ENCODE assay signal across 25 cellular contexts in the genomic region with DNA sequence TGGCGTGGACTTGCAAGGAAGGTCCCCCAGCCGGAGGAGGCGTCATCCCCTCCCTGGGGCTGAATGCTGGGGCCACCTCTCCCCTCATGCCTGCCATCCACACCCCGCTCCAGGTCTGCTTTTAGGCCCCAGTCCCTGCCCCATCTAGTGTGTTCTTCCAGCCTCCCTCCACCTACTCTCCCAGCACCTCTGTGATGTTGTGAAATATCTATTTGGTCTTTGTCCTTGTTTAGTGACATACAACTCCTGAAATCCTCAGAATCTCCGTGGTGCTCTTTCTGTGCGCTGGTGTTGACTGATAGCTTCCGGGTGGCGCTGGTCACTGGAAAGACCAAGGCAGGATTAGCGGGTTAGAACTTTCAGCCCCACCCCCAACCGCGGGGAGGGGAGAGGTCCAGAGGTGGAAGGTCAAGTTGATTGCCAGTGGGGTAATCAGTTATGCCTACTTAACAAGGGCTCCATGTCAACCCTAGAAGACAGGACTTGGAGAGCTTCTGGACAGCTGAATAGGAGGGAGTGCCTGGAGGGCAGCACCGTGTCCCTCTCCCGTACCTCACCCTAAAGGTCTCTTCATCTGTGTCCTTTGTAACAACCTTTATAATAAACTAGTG. TPM values are rescaled to one million over a fixed set of nuclear protein-coding genes. Genes with fewer than 3 reads are reported as not detected.
DNase-seq lines count a peak whose midpoint lies in the region; ATAC-seq, FAIRE-seq and TF ChIP-seq lines count a peak whose summit lies in the region.
"Had no signal": no experiment of that assay in that cellular context is flagged by ENCODE, and none has a peak within 500 bp of the region (broad histone marks: within the 10 kb centered on the region; RNA-seq: fewer than 3 reads in every experiment).

No MANE protein-coding gene starts in this region.

- no peaks in the 10 kb centered on the region for H3K9me3 Mint-ChIP-seq in activated CD8-positive, alpha-beta T cell treated with anti-CD3 and anti-CD28 coated beads, Interleukin-2, amount 10 ng/mL, durations not matched to agents 7 days and 5 days (ENCODE audit: insufficient read depth)
- H3K9me3 Mint-ChIP-seq in activated CD8-positive, alpha-beta T cell treated with anti-CD3 and anti-CD28 coated beads for 36 hours, result no peaks in the 10 kb centered on the region
- H3K9me3 Mint-ChIP-seq: activated CD4-positive, alpha-beta T cell treated with anti-CD3 and anti-CD28 coated beads, Interleukin-2, amount 10 ng/mL, durations not matched to agents 24 days and 14 days; activated naive CD8-positive, alpha-beta T cell treated with anti-CD3 and anti-CD28 coated beads, Interleukin-2, amount 50 U/mL, for 24 hours; neural progenitor cell; stimulated activated naive B cell treated with anti-CD40 and anti-IgM and Interleukin-4, amounts not matched to agents 10 μg/mL and 1 μg/mL and 100 μg/mL, for 72 hours had no signal

- H4K8ac ChIP-seq in IMR-90 (ENCODE audit: low read depth in 2 of 2, low read length in 2 of 2), result no peak overlapping the region

- no peaks in the 10 kb centered on the region for H3K9me3 ChIP-seq in IMR-90 (ENCODE audit: control insufficient read depth, insufficient read depth, low read length)
- H3K9me3 ChIP-seq in hepatocyte (ENCODE audit: low read depth), result no peaks in the 10 kb centered on the region
- H3K9me3 ChIP-seq in skeletal muscle tissue (ENCODE audit: control insufficient read depth in 3 of 3, low read length in 3 of 3), result no peaks in the 10 kb centered on the region
- H3K9me3 ChIP-seq: colonic mucosa, Peyer's patch, testis had no signal

- no peak overlapping the region for H4K5ac ChIP-seq in IMR-90 (ENCODE audit: low read depth, low read length)

- no peak overlapping the region for H3K4me3 ChIP-seq in IMR-90 (ENCODE audit: insufficient read depth, low read depth, low read length)
- H3K4me3 ChIP-seq in hepatocyte, result no peak overlapping the region
- no peak overlapping the region for H3K4me3 ChIP-seq in skeletal muscle tissue (ENCODE audit: low read length in 3 of 3)
- H3K4me3 ChIP-seq: colonic mucosa, neural progenitor cell, Peyer's patch, smooth muscle cell, testis had no signal

- no peak overlapping the region for H3K4ac ChIP-seq in IMR-90 (ENCODE audit: low read depth, low read length)

- peaks cover 37 to 70% of the 10 kb centered on the region in 2 experiments for H3K79me1 ChIP-seq in IMR-90 (ENCODE audit: low read depth in 1 of 2, low read length in 2 of 2)

- H3K9me2 ChIP-seq in hepatocyte (replicated peaks; ENCODE audit: insufficient read depth), result no peaks in the 10 kb centered on the region

- no peak for TF ChIP-seq RAD21 in IMR-90 (IDR thresholded peaks at IDR 0.05; ENCODE audit: low read length)

- H3K4me1 Mint-ChIP-seq in activated CD8-positive, alpha-beta T cell treated with anti-CD3 and anti-CD28 coated beads, Interleukin-2, amount 10 ng/mL, durations not matched to agents 7 days and 5 days (ENCODE audit: low read depth), result peaks cover 27% of the 10 kb centered on the region
- peaks cover 21% of the 10 kb centered on the region for H3K4me1 Mint-ChIP-seq in activated CD8-positive, alpha-beta T cell treated with anti-CD3 and anti-CD28 coated beads for 36 hours (ENCODE audit: low read depth)

- peak overlapping the region; percentile 9 for H3K27ac Mint-ChIP-seq in activated CD8-positive, alpha-beta T cell treated with anti-CD3 and anti-CD28 coated beads, Interleukin-2, amount 10 ng/mL, durations not matched to agents 7 days and 5 days
- H3K27ac Mint-ChIP-seq in activated CD8-positive, alpha-beta T cell treated with anti-CD3 and anti-CD28 coated beads for 36 hours, result no peak overlapping the region
- H3K27ac Mint-ChIP-seq: activated CD4-positive, alpha-beta T cell treated with anti-CD3 and anti-CD28 coated beads, Interleukin-2, amount 10 ng/mL, durations not matched to agents 24 days and 14 days; activated naive CD8-positive, alpha-beta T cell treated with anti-CD3 and anti-CD28 coated beads, Interleukin-2, amount 50 U/mL, for 24 hours; neural progenitor cell had no signal

- no peak overlapping the region for H2BK20ac ChIP-seq in IMR-90 (ENCODE audit: low read depth, low read length)

- dilution Hi-C loops in IMR-90 (cut with HindIII; ENCODE audit: low sequenced_read_pairs, unreplicated experiment), result no loop called here

- no peak overlapping the region for H4K91ac ChIP-seq in IMR-90 (ENCODE audit: insufficient read depth, low read depth, low read length)

- peaks cover 4% of the 10 kb centered on the region for H3K36me3 Mint-ChIP-seq in activated CD8-positive, alpha-beta T cell treated with anti-CD3 and anti-CD28 coated beads, Interleukin-2, amount 10 ng/mL, durations not matched to agents 7 days and 5 days (ENCODE audit: low read depth)
- no peaks in the 10 kb centered on the region for H3K36me3 Mint-ChIP-seq in activated CD8-positive, alpha-beta T cell treated with anti-CD3 and anti-CD28 coated beads for 36 hours (ENCODE audit: low read depth)
- H3K36me3 Mint-ChIP-seq: neural progenitor cell had no signal

- H3K27me3 Mint-ChIP-seq in activated CD8-positive, alpha-beta T cell treated with anti-CD3 and anti-CD28 coated beads, Interleukin-2, amount 10 ng/mL, durations not matched to agents 7 days and 5 days (ENCODE audit: low read depth), result no peaks in the 10 kb centered on the region
- H3K27me3 Mint-ChIP-seq in activated CD8-positive, alpha-beta T cell treated with anti-CD3 and anti-CD28 coated beads for 36 hours, result no peaks in the 10 kb centered on the region
- H3K27me3 Mint-ChIP-seq: activated CD4-positive, alpha-beta T cell treated with anti-CD3 and anti-CD28 coated beads, Interleukin-2, amount 10 ng/mL, durations not matched to agents 24 days and 14 days; activated naive CD8-positive, alpha-beta T cell treated with anti-CD3 and anti-CD28 coated beads, Interleukin-2, amount 50 U/mL, for 24 hours; stimulated activated naive B cell treated with anti-CD40 and anti-IgM and Interleukin-4, amounts not matched to agents 10 μg/mL and 1 μg/mL and 100 μg/mL, for 72 hours had no signal

- H3K36me3 ChIP-seq in IMR-90 (ENCODE audit: control insufficient read depth, insufficient read depth, low read length) (no peaks in the 10 kb centered on the region), hepatocyte (replicated peaks; ENCODE audit: insufficient read depth, low read depth) (no peaks in the 10 kb centered on the region), skeletal muscle tissue (ENCODE audit: control insufficient read depth in 3 of 3, insufficient read depth in 3 of 3, low read length in 3 of 3) (no peaks in the 10 kb centered on the region)
- H3K36me3 ChIP-seq: colonic mucosa, neural progenitor cell, Peyer's patch had no signal

- H3K9ac ChIP-seq in IMR-90 (ENCODE audit: low read depth, low read length) (no peak overlapping the region), skeletal muscle tissue (ENCODE audit: low read depth in 1 of 3, low read length in 3 of 3) (peak overlapping the region in 2 of 3 donors; percentile 11 to 83)
- H3K9ac ChIP-seq: neural progenitor cell had no signal

- H2BK5ac ChIP-seq in IMR-90 (ENCODE audit: low read depth, low read length, poor library complexity, severe bottlenecking), result no peak overlapping the region

- peak overlapping the region; percentile 25 for H2AK9ac ChIP-seq in IMR-90 (replicated peaks; ENCODE audit: low read depth, low read length, poor library complexity)

- CTCF ChIA-PET in activated CD8-positive, alpha-beta T cell treated with anti-CD3 and anti-CD28 coated beads, Interleukin-2, amount 10 ng/mL, durations not matched to agents 7 days and 5 days (lab: Charles Lee), result no interaction called here
- CTCF ChIA-PET in activated CD8-positive, alpha-beta T cell treated with anti-CD3 and anti-CD28 coated beads for 36 hours (lab: Charles Lee), result no interaction called here
- CTCF ChIA-PET in IMR-90 (lab: Yijun Ruan, JAX), result no interaction called here

- H3K27ac ChIP-seq in IMR-90 (ENCODE audit: insufficient read depth, low read length) (no peak overlapping the region), hepatocyte (peak overlapping the region; percentile 56), skeletal muscle tissue (ENCODE audit: low read depth, low read length) (no peak overlapping the region)
- H3K27ac ChIP-seq: colonic mucosa, neural progenitor cell, Peyer's patch, testis had no signal

- intact Hi-C loops in activated CD8-positive, alpha-beta T cell treated with anti-CD3 and anti-CD28 coated beads for 36 hours (cut with micrococcal nuclease), result no loop called here
- intact Hi-C loops in IMR-90 (cut with micrococcal nuclease), result no loop called here

- no peak overlapping the region for H2AFZ ChIP-seq in IMR-90 (replicated peaks; ENCODE audit: low read length, poor library complexity)
- no peak overlapping the region for H2AFZ ChIP-seq in hepatocyte
- H2AFZ ChIP-seq: neural progenitor cell had no signal

- H3K23ac ChIP-seq in IMR-90 (ENCODE audit: low read depth, low read length), result no peak overlapping the region

- H3K4me1 ChIP-seq in IMR-90 (ENCODE audit: control insufficient read depth, insufficient read depth, low read length) (peaks cover 28% of the 10 kb centered on the region), hepatocyte (ENCODE audit: insufficient read depth) (peaks cover 19% of the 10 kb centered on the region), skeletal muscle tissue (ENCODE audit: control insufficient read depth in 3 of 3, insufficient read depth in 3 of 3, low read length in 3 of 3) (peaks cover 40 to 57% (median 52%) of the 10 kb centered on the region in 3 donors)
- H3K4me1 ChIP-seq: neural progenitor cell had no signal

- H3K18ac ChIP-seq in IMR-90 (ENCODE audit: low read depth, low read length), result no peak overlapping the region

- no peak for DNase-seq in activated CD8-positive, alpha-beta T cell treated with anti-CD3 and anti-CD28 coated beads, Interleukin-2, amount 10 ng/mL, durations not matched to agents 7 days and 5 days
- no peak for DNase-seq in activated CD8-positive, alpha-beta T cell treated with anti-CD3 and anti-CD28 coated beads for 36 hours
- DNase-seq in IMR-90, result no peak
- DNase-seq in hepatocyte (ENCODE audit: low spot score), result peak; percentile 58
- DNase-seq in HTR-8/SVneo (ENCODE audit: insufficient read length, low spot score), result no peak
- DNase-seq in H4 (ENCODE audit: low spot score), result no peak
- DNase-seq: 8988T; activated CD4-positive, alpha-beta T cell treated with anti-CD3 and anti-CD28 coated beads, Interleukin-2, amount 10 ng/mL, durations not matched to agents 24 days and 14 days; activated naive CD8-positive, alpha-beta T cell treated with anti-CD3 and anti-CD28 coated beads, Interleukin-2, amount 50 U/mL, for 24 hours; AML-193; colonic mucosa; left colon; NCI-H1105 treated with DMSO at 0.1 percent for 48 hours; NCI-H510A treated with DMSO at 0.1 percent for 48 hours; Peyer's patch; stimulated activated naive B cell treated with anti-CD40 and anti-IgM and Interleukin-4, amounts not matched to agents 10 μg/mL and 1 μg/mL and 100 μg/mL, for 72 hours; T-helper 2 cell; testis had no signal

- FAIRE-seq in HTR-8/SVneo (lab: Jason Lieb, UNC), result no peak

- H3K79me2 ChIP-seq in hepatocyte, result peaks cover 78% of the 10 kb centered on the region

- H4K20me1 ChIP-seq in IMR-90 (ENCODE audit: insufficient read depth, low read length), result peaks cover 17% of the 10 kb centered on the region
- H4K20me1 ChIP-seq in hepatocyte (ENCODE audit: insufficient read depth, poor library complexity, severe bottlenecking), result peaks cover 17% of the 10 kb centered on the region

- TF ChIP-seq POLR2A in IMR-90 (IDR thresholded peaks at IDR 0.05; ENCODE audit: low read depth, low read length), result no peak

- no peak overlapping the region for H2AK5ac ChIP-seq in IMR-90 (ENCODE audit: low read depth, low read length)

- 80% methylated on average over 2 of the region's 13 CpGs; no CpG with 5 or more reads in 1 of the 2 experiments for WGBS in IMR-90 (ENCODE audit: extremely low coverage in 2 of 2, insufficient read length in 1 of 2), 2 experiments
- WGBS in hepatocyte (ENCODE audit: low lambda C conversion rate, missing lambda C conversion rate), result 72% methylated on average over 13 of the region's 13 CpGs

- H3K56ac ChIP-seq in IMR-90 (ENCODE audit: extremely low read depth, insufficient read depth, low read length), result no peak overlapping the region

- no peak for ATAC-seq in activated CD8-positive, alpha-beta T cell treated with anti-CD3 and anti-CD28 coated beads, Interleukin-2, amount 10 ng/mL, durations not matched to agents 7 days and 5 days
- no peak for ATAC-seq in activated CD8-positive, alpha-beta T cell treated with anti-CD3 and anti-CD28 coated beads for 36 hours
- ATAC-seq in IMR-90 (ENCODE audit: low read depth) (no peak), HG03139 (IDR thresholded peaks at IDR 0.05; ENCODE audit: unreplicated experiment) (no peak)
- ATAC-seq: activated naive CD8-positive, alpha-beta T cell treated with anti-CD3 and anti-CD28 coated beads, Interleukin-2, amount 50 U/mL, for 24 hours; left colon; stimulated activated naive B cell treated with anti-CD40 and anti-IgM and Interleukin-4, amounts not matched to agents 10 μg/mL and 1 μg/mL and 100 μg/mL, for 72 hours had no signal

- TF ChIP-seq CTCF in activated CD8-positive, alpha-beta T cell treated with anti-CD3 and anti-CD28 coated beads for 36 hours (IDR thresholded peaks at IDR 0.05), result no peak
- TF ChIP-seq CTCF in IMR-90 (conservative IDR thresholded peaks at IDR 0.05; ENCODE audit: low read depth, low read length) (no peak), hepatocyte (IDR thresholded peaks at IDR 0.05; ENCODE audit: poor library complexity) (no peak)

- H3K4me2 ChIP-seq in IMR-90 (ENCODE audit: low read depth, low read length) (no peak overlapping the region), hepatocyte (no peak overlapping the region)
- H3K4me2 ChIP-seq: neural progenitor cell, smooth muscle cell had no signal

- in situ Hi-C loops in IMR-90 (cut with MboI; ENCODE audit: low sequenced_read_pairs), result no loop called here

- H3K27me3 ChIP-seq in IMR-90 (ENCODE audit: control insufficient read depth, insufficient read depth, low read length) (no peaks in the 10 kb centered on the region), hepatocyte (no peaks in the 10 kb centered on the region), skeletal muscle tissue (ENCODE audit: control insufficient read depth in 3 of 3, insufficient read depth in 3 of 3, low read length in 3 of 3) (no peaks in the 10 kb centered on the region)
- H3K27me3 ChIP-seq: colonic mucosa, neural progenitor cell, Peyer's patch, testis had no signal

- no peak overlapping the region for H3K4me3 Mint-ChIP-seq in activated CD8-positive, alpha-beta T cell treated with anti-CD3 and anti-CD28 coated beads, Interleukin-2, amount 10 ng/mL, durations not matched to agents 7 days and 5 days
- H3K4me3 Mint-ChIP-seq in activated CD8-positive, alpha-beta T cell treated with anti-CD3 and anti-CD28 coated beads for 36 hours, result no peak overlapping the region
- H3K4me3 Mint-ChIP-seq: activated CD4-positive, alpha-beta T cell treated with anti-CD3 and anti-CD28 coated beads, Interleukin-2, amount 10 ng/mL, durations not matched to agents 24 days and 14 days; activated naive CD8-positive, alpha-beta T cell treated with anti-CD3 and anti-CD28 coated beads, Interleukin-2, amount 50 U/mL, for 24 hours; neural progenitor cell; stimulated activated naive B cell treated with anti-CD40 and anti-IgM and Interleukin-4, amounts not matched to agents 10 μg/mL and 1 μg/mL and 100 μg/mL, for 72 hours had no signal

- H2BK120ac ChIP-seq in IMR-90 (ENCODE audit: low read depth, low read length), result no peak overlapping the region

- peaks cover 11% of the 10 kb centered on the region; the same call in 1 of the 2 replicates for H3K9me1 ChIP-seq in IMR-90 (ENCODE audit: insufficient read depth, low read length)

- no TSS peak for BruUV-seq in IMR-90 (replicated peaks; lab: Mats Ljungman, UMichigan)

- no peak overlapping the region for H2BK15ac ChIP-seq in IMR-90 (ENCODE audit: low read depth, low read length)

- POLR2A ChIA-PET in activated CD8-positive, alpha-beta T cell treated with anti-CD3 and anti-CD28 coated beads, Interleukin-2, amount 10 ng/mL, durations not matched to agents 7 days and 5 days (lab: Charles Lee), result no interaction called here
- POLR2A ChIA-PET in activated CD8-positive, alpha-beta T cell treated with anti-CD3 and anti-CD28 coated beads for 36 hours (lab: Charles Lee), result interaction anchor here (1.0 kb wide), 1 partner anchor 38 kb away, joined by 4 read pairs; no protein-coding TSS in a partner anchor
- POLR2A ChIA-PET in IMR-90 (lab: Charles Lee; ENCODE audit: unreplicated experiment), result interaction anchor here (0.6 kb wide), 1 partner anchor 244 kb away, joined by 3 read pairs; no protein-coding TSS in a partner anchor

- H3K14ac ChIP-seq in IMR-90 (replicated peaks; ENCODE audit: low read depth, low read length), result no peak overlapping the region

RNA-seq across cellular contexts. Expression of a gene that starts 10.1 kb away (rescaled TPM):
- 10 to 100 TPM; 21.1 to 22.4 TPM for total RNA-seq in activated CD8-positive, alpha-beta T cell treated with anti-CD3 and anti-CD28 coated beads, Interleukin-2, amount 10 ng/mL, durations not matched to agents 7 days and 5 days
- 10 to 100 TPM; 16.6 to 16.7 TPM for total RNA-seq in activated CD8-positive, alpha-beta T cell treated with anti-CD3 and anti-CD28 coated beads for 36 hours
- 7.5 and 8.6 TPM in 2 replicates for total RNA-seq in IMR-90 (2012; rRNA removed)
- 13.4 and 16.2 TPM in 2 replicates for polyA plus RNA-seq in IMR-90 (2012; rRNA removed)
- polyA plus RNA-seq in IMR-90 (2012; cell fraction: cytosol; rRNA removed), result 6.5 and 11.7 TPM in 2 replicates
- 28.4 and 53.0 TPM in 2 replicates for polyA plus RNA-seq in IMR-90 (2012; cell fraction: nucleus; rRNA removed; ENCODE audit: low replicate concordance)
- total RNA-seq in hepatocyte, result 10.4 and 13.6 TPM in 2 replicates
- 8.3 and 10.9 TPM in 2 replicates for polyA plus RNA-seq in hepatocyte
- total RNA-seq in skeletal muscle tissue, result 7.8 TPM
- total RNA-seq in H4 (2014; rRNA removed; shearing (Covaris generic)), result 5.6 and 5.9 TPM in 2 replicates

RNA-seq across cellular contexts. Expression of a gene that starts 13.9 kb away (rescaled TPM):
- under 1 TPM in 1 of 2 experiments, not detected in 1; 0.10 TPM for total RNA-seq in activated CD8-positive, alpha-beta T cell treated with anti-CD3 and anti-CD28 coated beads, Interleukin-2, amount 10 ng/mL, durations not matched to agents 7 days and 5 days
- total RNA-seq in activated CD8-positive, alpha-beta T cell treated with anti-CD3 and anti-CD28 coated beads for 36 hours, result not detected
- total RNA-seq in IMR-90 (2012; rRNA removed), result 0.18 and 0.28 TPM in 2 replicates
- polyA plus RNA-seq in IMR-90 (2012; rRNA removed), result 0.38 and 0.72 TPM in 2 replicates
- 0.44 and 0.96 TPM in 2 replicates for polyA plus RNA-seq in IMR-90 (2012; cell fraction: cytosol; rRNA removed)
- polyA plus RNA-seq in IMR-90 (2012; cell fraction: nucleus; rRNA removed; ENCODE audit: low replicate concordance), result 0.72 and 2.1 TPM in 2 replicates
- 4.5 and 4.8 TPM in 2 replicates for total RNA-seq in hepatocyte
- 1.1 and 2.4 TPM in 2 replicates for polyA plus RNA-seq in hepatocyte
- total RNA-seq in skeletal muscle tissue, result 5.2 TPM
- total RNA-seq in H4 (2014; rRNA removed; shearing (Covaris generic)), result 0.14 TPM in 1 of 2 replicates, not detected in the other
- total RNA-seq: activated CD4-positive, alpha-beta T cell treated with anti-CD3 and anti-CD28 coated beads, Interleukin-2, amount 10 ng/mL, durations not matched to agents 24 days and 14 days; colonic mucosa; left colon; mononuclear cell; Peyer's patch; pulmonary artery endothelial cell; SK-MEL-5 had no signal

RNA-seq across cellular contexts. Expression of a gene that starts 25.1 kb away (rescaled TPM):
- total RNA-seq in activated CD8-positive, alpha-beta T cell treated with anti-CD3 and anti-CD28 coated beads, Interleukin-2, amount 10 ng/mL, durations not matched to agents 7 days and 5 days, result 10 to 100 TPM; 21.6 to 32.9 TPM
- total RNA-seq in activated CD8-positive, alpha-beta T cell treated with anti-CD3 and anti-CD28 coated beads for 36 hours, result 10 to 100 TPM; 23.2 to 30.7 TPM
- total RNA-seq in IMR-90 (2012; rRNA removed) (3.6 TPM in 2 replicates), hepatocyte (6.2 and 7.6 TPM in 2 replicates), skeletal muscle tissue (2.6 TPM)
- polyA plus RNA-seq in IMR-90 (2012; rRNA removed) (7.3 and 10.8 TPM in 2 replicates), hepatocyte (7.1 and 8.1 TPM in 2 replicates)
- 5.2 and 6.1 TPM in 2 replicates for polyA plus RNA-seq in IMR-90 (2012; cell fraction: cytosol; rRNA removed)
- 17.1 and 61.0 TPM in 2 replicates for polyA plus RNA-seq in IMR-90 (2012; cell fraction: nucleus; rRNA removed; ENCODE audit: low replicate concordance)
- total RNA-seq in H4 (2014; rRNA removed; shearing (Covaris generic)), result 13.0 and 23.2 TPM in 2 replicates
- total RNA-seq: mononuclear cell had no signal

RNA-seq across cellular contexts. Expression of a gene that starts 28.7 kb away (rescaled TPM):
- 100 to 1,000 TPM; 105 to 110 TPM for total RNA-seq in activated CD8-positive, alpha-beta T cell treated with anti-CD3 and anti-CD28 coated beads, Interleukin-2, amount 10 ng/mL, durations not matched to agents 7 days and 5 days
- 10 to 100 TPM; 85.9 to 88.6 TPM for total RNA-seq in activated CD8-positive, alpha-beta T cell treated with anti-CD3 and anti-CD28 coated beads for 36 hours
- total RNA-seq in IMR-90 (2012; rRNA removed) (8.4 and 8.6 TPM in 2 replicates), hepatocyte (81.4 and 89.8 TPM in 2 replicates), skeletal muscle tissue (12.0 TPM)
- polyA plus RNA-seq in IMR-90 (2012; rRNA removed) (107 and 108 TPM in 2 replicates), hepatocyte (375 and 385 TPM in 2 replicates)
- 182 and 333 TPM in 2 replicates for polyA plus RNA-seq in IMR-90 (2012; cell fraction: cytosol; rRNA removed)
- 64.7 and 163 TPM in 2 replicates for polyA plus RNA-seq in IMR-90 (2012; cell fraction: nucleus; rRNA removed; ENCODE audit: low replicate concordance)
- total RNA-seq in H4 (2014; rRNA removed; shearing (Covaris generic)), result 39.7 and 40.5 TPM in 2 replicates

RNA-seq across cellular contexts. Expression of a gene that starts 35.2 kb away (rescaled TPM):
- 10 to 100 TPM; 54.0 to 58.5 TPM for total RNA-seq in activated CD8-positive, alpha-beta T cell treated with anti-CD3 and anti-CD28 coated beads, Interleukin-2, amount 10 ng/mL, durations not matched to agents 7 days and 5 days
- total RNA-seq in activated CD8-positive, alpha-beta T cell treated with anti-CD3 and anti-CD28 coated beads for 36 hours, result 10 to 100 TPM; 28.2 to 29.0 TPM
- total RNA-seq in IMR-90 (2012; rRNA removed), result 10.0 and 10.6 TPM in 2 replicates
- polyA plus RNA-seq in IMR-90 (2012; rRNA removed), result 30.3 and 30.8 TPM in 2 replicates
- 11.5 and 21.8 TPM in 2 replicates for polyA plus RNA-seq in IMR-90 (2012; cell fraction: cytosol; rRNA removed)
- 189 and 533 TPM in 2 replicates for polyA plus RNA-seq in IMR-90 (2012; cell fraction: nucleus; rRNA removed; ENCODE audit: low replicate concordance)
- total RNA-seq in hepatocyte, result 43.6 and 50.3 TPM in 2 replicates
- 70.8 and 77.0 TPM in 2 replicates for polyA plus RNA-seq in hepatocyte
- 7.3 TPM for total RNA-seq in skeletal muscle tissue
- total RNA-seq in H4 (2014; rRNA removed; shearing (Covaris generic)), result 15.8 and 24.6 TPM in 2 replicates
